In genomic region chr3:171383206-171384018, GRCh38 we compare ENCODE assay signal across 10 cellular contexts.
DNase-seq lines count a peak whose midpoint lies in the region; ATAC-seq and TF ChIP-seq lines count a peak whose summit lies in the region.
"Had no signal": no experiment of that assay in that cellular context is flagged by ENCODE, and none has a peak within 500 bp of the region (broad histone marks: within the 10 kb centered on the region; RNA-seq: fewer than 3 reads in every experiment).

No MANE protein-coding gene starts in this region.

- ATAC-seq in GM19455 (IDR thresholded peaks at IDR 0.05; ENCODE audit: unreplicated experiment) (peak; percentile 54), gastrocnemius medialis (no peak)

- no peaks in the 10 kb centered on the region for H3K36me3 ChIP-seq in gastrocnemius medialis
- no peaks in the 10 kb centered on the region for H3K36me3 ChIP-seq in transverse colon

- WGBS in transverse colon (ENCODE audit: low coverage in 1 of 2), 2 donors, result 35 to 59% methylated on average over 3 to 5 of the region's 5 CpGs

- peaks cover 5% of the 10 kb centered on the region for H3K27me3 Mint-ChIP-seq in endothelial cell (ENCODE audit: unreplicated experiment)

- peak overlapping the region; percentile 5 for H3K4me3 ChIP-seq in retinal pigment epithelial cell (ENCODE audit: low read length)
- H3K4me3 ChIP-seq in gastrocnemius medialis, result no peak overlapping the region
- H3K4me3 ChIP-seq in transverse colon, result no peak overlapping the region
- H3K4me3 ChIP-seq: lung had no signal

- TF ChIP-seq CTCF in endothelial cell (IDR thresholded peaks at IDR 0.05; ENCODE audit: unreplicated experiment) (no peak), retinal pigment epithelial cell (conservative IDR thresholded peaks at IDR 0.05; ENCODE audit: low read depth, low read length) (no peak), gastrocnemius medialis (IDR thresholded peaks at IDR 0.05 in 4 of 5, conservative IDR thresholded peaks at IDR 0.05 in 1 of 5) (no peak), transverse colon (IDR thresholded peaks at IDR 0.05) (no peak)

- no peaks in the 10 kb centered on the region for H3K9me3 Mint-ChIP-seq in endothelial cell (ENCODE audit: unreplicated experiment)

- intact Hi-C loops in gastrocnemius medialis (cut with DNase I; ENCODE audit: low total_unique reads), result no loop called here
- intact Hi-C loops in transverse colon (cut with DNase I; ENCODE audit: low total_unique reads), result no loop called here

- H3K27me3 ChIP-seq in gastrocnemius medialis (no peaks in the 10 kb centered on the region), transverse colon (no peaks in the 10 kb centered on the region)

- TF ChIP-seq EP300 in transverse colon (IDR thresholded peaks at IDR 0.05; ENCODE audit: low read depth), result no peak

- peaks cover 30 to 42% of the 10 kb centered on the region in 2 donors for H3K4me1 ChIP-seq in gastrocnemius medialis
- peaks cover 0 to 26% (median 8%) of the 10 kb centered on the region in 4 donors for H3K4me1 ChIP-seq in transverse colon

- DNase-seq in NCI-H226, result peak; percentile 73
- no peak for DNase-seq in endothelial cell (ENCODE audit: low spot score)
- DNase-seq in retinal pigment epithelial cell (ENCODE audit: low read depth), result peak; percentile 86
- no peak for DNase-seq in T-helper 9 cell
- no peak for DNase-seq in gastrocnemius medialis
- DNase-seq in NCI-H2029 treated with DMSO at 0.1 percent for 48 hours (lab: John Stamatoyannopoulos, UW), result no peak
- DNase-seq in transverse colon, result no peak
- DNase-seq: activated CD8-positive, alpha-beta memory T cell treated with anti-CD3 and anti-CD28 coated beads for 24 hours had no signal

- TF ChIP-seq POLR2A in gastrocnemius medialis (IDR thresholded peaks at IDR 0.05), result no peak
- no peak for TF ChIP-seq POLR2A in transverse colon (IDR thresholded peaks at IDR 0.05)

- H3K27ac Mint-ChIP-seq in endothelial cell (ENCODE audit: unreplicated experiment), result peak overlapping the region; percentile 0

- in situ Hi-C loops in gastrocnemius medialis (cut with MboI; ENCODE audit: low sequenced_read_pairs in 4 of 4), result no loop called here
- in situ Hi-C loops in transverse colon (cut with MboI; ENCODE audit: low pct_ligation_motif_present in 1 of 4, low pct_unique_long_range_greater_than_20kb in 1 of 4, low sequenced_read_pairs in 3 of 4), result no loop called here

- no peak overlapping the region for H3K4me3 Mint-ChIP-seq in endothelial cell (ENCODE audit: unreplicated experiment)

- H3K36me3 Mint-ChIP-seq in endothelial cell (ENCODE audit: low read depth, unreplicated experiment), result no peaks in the 10 kb centered on the region

- H3K27ac ChIP-seq in gastrocnemius medialis (no peak overlapping the region), transverse colon (no peak overlapping the region)

- H3K4me1 Mint-ChIP-seq in endothelial cell (ENCODE audit: unreplicated experiment), result peaks cover 26% of the 10 kb centered on the region

- H3K9me3 ChIP-seq in gastrocnemius medialis (no peaks in the 10 kb centered on the region), transverse colon (no peaks in the 10 kb centered on the region)

Comparison
In these comparisons a context has a peak if more than half of its experiments do, and no peak if none do; other contexts are left out.
1. DNase-seq: peak in NCI-H226 (single experiment) and retinal pigment epithelial cell (single experiment); none in endothelial cell (single experiment), T-helper 9 cell (single experiment), gastrocnemius medialis (0 of 2), NCI-H2029 treated with DMSO at 0.1 percent for 48 hours (single experiment) and transverse colon (single experiment).